ENCODE assay signal across 18 cellular contexts in the genomic region with DNA sequence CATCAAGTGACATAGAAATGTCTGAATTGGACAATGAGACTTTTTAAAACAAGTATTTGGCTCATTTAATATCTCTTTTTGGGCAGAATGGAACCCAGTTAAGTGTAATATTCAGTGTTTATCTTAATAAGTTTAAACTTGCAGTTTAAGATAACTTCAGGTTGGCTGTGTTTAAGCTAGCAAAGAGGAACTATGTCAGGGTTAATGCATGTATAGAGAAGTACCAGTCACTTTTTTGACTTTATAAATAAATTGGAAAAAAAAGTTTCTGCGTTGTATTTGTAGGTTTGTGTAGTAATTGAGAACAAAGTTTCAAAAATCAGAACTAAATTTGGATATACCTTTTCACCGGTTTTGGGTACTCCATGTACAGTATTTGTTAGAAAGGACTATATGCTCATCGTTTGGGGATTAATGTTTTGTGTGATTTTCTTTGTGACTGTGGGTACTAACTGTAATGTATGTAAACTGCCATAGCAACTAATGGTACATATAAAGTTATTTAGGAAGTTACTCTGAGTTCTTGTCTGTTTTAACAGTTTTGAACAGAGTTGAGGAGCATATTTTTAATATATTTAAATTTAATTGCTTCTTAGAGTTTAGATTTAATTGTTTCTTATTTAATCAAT. TPM values are rescaled to one million over a fixed set of nuclear protein-coding genes. Genes with fewer than 3 reads are reported as not detected.
DNase-seq lines count a peak whose midpoint lies in the region; ATAC-seq and TF ChIP-seq lines count a peak whose summit lies in the region.
"Had no signal": no experiment of that assay in that cellular context is flagged by ENCODE, and none has a peak within 500 bp of the region (broad histone marks: within the 10 kb centered on the region; RNA-seq: fewer than 3 reads in every experiment).

No MANE protein-coding gene starts in this region.

- H3K27ac Mint-ChIP-seq in neural progenitor cell: no peak overlapping the region
- H3K27ac Mint-ChIP-seq: activated T-helper 17 cell treated with anti-CD3 and anti-CD28 coated beads, Interleukin-2, amount 50 U/mL, for 72 hours; naive thymus-derived CD8-positive, alpha-beta T cell had no signal

- H3K4me3 ChIP-seq in HCT116 (replicated peaks in 1 of 2; ENCODE audit: low read depth in 1 of 2, low read length in 2 of 2) (peak overlapping the region; percentile 83 to 85), WERI-Rb-1 (ENCODE audit: low read depth, low read length) (peak overlapping the region; percentile 85; the same call in 1 of the 2 replicates), neural progenitor cell (peak overlapping the region; percentile 73)
- H3K4me3 ChIP-seq: MG63 had no signal

- H2AFZ ChIP-seq in HCT116 (ENCODE audit: low read depth, low read length, poor library complexity, severe bottlenecking): no peak overlapping the region
- no peak overlapping the region for H2AFZ ChIP-seq in neural progenitor cell (replicated peaks)

- H3K79me2 ChIP-seq in HCT116 (ENCODE audit: insufficient read depth, low read length) (peaks cover 92% of the 10 kb centered on the region), neural progenitor cell (ENCODE audit: low read depth) (peaks cover 95% of the 10 kb centered on the region)

- H4K20me1 ChIP-seq in HCT116 (ENCODE audit: insufficient read depth) (peaks cover 7% of the 10 kb centered on the region; the same call in 1 of the 2 replicates), neural progenitor cell (ENCODE audit: low read depth) (peaks cover 17% of the 10 kb centered on the region)

- H3F3A ChIP-seq in neural progenitor cell (ENCODE audit: low read depth): peaks cover 26% of the 10 kb centered on the region

- no peak for TF ChIP-seq RAD21 in HCT116 (IDR thresholded peaks at IDR 0.05; ENCODE audit: low read depth)

- H3K9me3 ChIP-seq in HCT116 (ENCODE audit: control insufficient read depth in 1 of 2, insufficient read depth in 1 of 2, low read depth in 1 of 2, low read length in 2 of 2): no peaks in the 10 kb centered on the region
- H3K9me3 ChIP-seq in WERI-Rb-1 (ENCODE audit: severe bottlenecking): no peaks in the 10 kb centered on the region
- no peaks in the 10 kb centered on the region for H3K9me3 ChIP-seq in neural progenitor cell (ENCODE audit: low read depth)
- H3K9me3 ChIP-seq: MG63 had no signal

- CTCF ChIA-PET in HCT116 (lab: Charles Lee): interaction anchor here (0.7 kb wide), 1 partner anchor 259 kb away, joined by 3 read pairs; no protein-coding TSS in a partner anchor

- no peak for TF ChIP-seq CTCF in HCT116 (IDR thresholded peaks at IDR 0.05 in 2 of 3, conservative IDR thresholded peaks at IDR 0.05 in 1 of 3; ENCODE audit: borderline replicate concordance in 1 of 3, insufficient read depth in 1 of 3, low read depth in 2 of 3, low read length in 2 of 3)
- TF ChIP-seq CTCF in WERI-Rb-1 (IDR thresholded peaks at IDR 0.05; ENCODE audit: low read depth, low read length): no peak
- TF ChIP-seq CTCF in neural progenitor cell (IDR thresholded peaks at IDR 0.05): no peak

- TF ChIP-seq POLR2A in HCT116 (IDR thresholded peaks at IDR 0.05; ENCODE audit: borderline replicate concordance, extremely low read depth, insufficient read depth, insufficient read length): no peak

- H3K27ac ChIP-seq in HCT116 (ENCODE audit: low read depth, low read length) (peak overlapping the region; percentile 100), WERI-Rb-1 (no peak overlapping the region), neural progenitor cell (no peak overlapping the region)
- H3K27ac ChIP-seq: SK-N-MC, VCaP had no signal

- H3K4me2 ChIP-seq in HCT116 (ENCODE audit: low read length) (peak overlapping the region; percentile 90), neural progenitor cell (peak overlapping the region; percentile 86)

- no peaks in the 10 kb centered on the region for H3K9me2 ChIP-seq in HCT116 (ENCODE audit: insufficient read depth)

- H3K4me3 Mint-ChIP-seq in neural progenitor cell: peak overlapping the region; percentile 73
- H3K4me3 Mint-ChIP-seq: activated T-helper 17 cell treated with anti-CD3 and anti-CD28 coated beads, Interleukin-2, amount 50 U/mL, for 72 hours; naive thymus-derived CD8-positive, alpha-beta T cell had no signal

- BruUV-seq in HCT116 (replicated peaks; lab: Mats Ljungman, UMichigan): no TSS peak

- RAD21 ChIA-PET in HCT116 (lab: Charles Lee; ENCODE audit: low non-redundant PET in 1 of 2, low total read pairs in 2 of 2, uncharacterized antibody in 2 of 2, unreplicated experiment in 2 of 2): no interaction called here

- H3K27me3 ChIP-seq in HCT116 (ENCODE audit: insufficient read depth, low read length): no peaks in the 10 kb centered on the region
- H3K27me3 ChIP-seq in WERI-Rb-1 (ENCODE audit: insufficient read depth, low read depth, severe bottlenecking): no peaks in the 10 kb centered on the region
- no peaks in the 10 kb centered on the region for H3K27me3 ChIP-seq in neural progenitor cell
- H3K27me3 ChIP-seq: MG63 had no signal

- ATAC-seq in HCT116: no peak
- no peak for ATAC-seq in HG03280 (IDR thresholded peaks at IDR 0.05; ENCODE audit: unreplicated experiment)
- ATAC-seq: activated T-helper 17 cell treated with anti-CD3 and anti-CD28 coated beads, Interleukin-2, amount 50 U/mL, for 72 hours; naive thymus-derived CD8-positive, alpha-beta T cell had no signal

- peaks cover 23% of the 10 kb centered on the region for H3K36me3 Mint-ChIP-seq in neural progenitor cell
- H3K36me3 Mint-ChIP-seq: naive thymus-derived CD8-positive, alpha-beta T cell had no signal

- intact Hi-C loops in HCT116 (cut with micrococcal nuclease): no loop called here

- H3K4me1 Mint-ChIP-seq in neural progenitor cell: peaks cover 27% of the 10 kb centered on the region

- no peak for DNase-seq in HCT116 (ENCODE audit: low read depth, low spot score)
- DNase-seq in WERI-Rb-1: no peak
- DNase-seq in fibroblast of peridontal ligament (ENCODE audit: extremely low read depth): peak; percentile 26
- DNase-seq in neural progenitor cell (ENCODE audit: low spot score): no peak
- DNase-seq in SW 1271 (lab: John Stamatoyannopoulos, UW): no peak
- DNase-seq in T1000 (lab: John Stamatoyannopoulos, UW): no peak
- no peak for DNase-seq in COR-L47 (lab: John Stamatoyannopoulos, UW)
- DNase-seq: cerebellar nuclear complex; MG63; naive thymus-derived CD8-positive, alpha-beta T cell; NCI-H187 treated with DMSO at 0.1 percent for 48 hours; NCI-H510A; substantia nigra had no signal

- peaks cover 8% of the 10 kb centered on the region for H3K27me3 Mint-ChIP-seq in neural progenitor cell (ENCODE audit: insufficient read depth, low read depth)

- H3K4me1 ChIP-seq in HCT116 (ENCODE audit: control insufficient read depth in 1 of 2, insufficient read depth in 2 of 2, low read length in 2 of 2): peaks cover 64 to 82% of the 10 kb centered on the region in 2 experiments
- peaks cover 24% of the 10 kb centered on the region for H3K4me1 ChIP-seq in neural progenitor cell

- no peaks in the 10 kb centered on the region for H3K9me3 Mint-ChIP-seq in neural progenitor cell
- H3K9me3 Mint-ChIP-seq: activated T-helper 17 cell treated with anti-CD3 and anti-CD28 coated beads, Interleukin-2, amount 50 U/mL, for 72 hours; naive thymus-derived CD8-positive, alpha-beta T cell had no signal

- peak overlapping the region; percentile 98 for H3K9ac ChIP-seq in HCT116 (ENCODE audit: low read length)
- H3K9ac ChIP-seq in neural progenitor cell: no peak overlapping the region

- POLR2A ChIA-PET in HCT116 (lab: Charles Lee): interaction anchor here (0.6 to 3.5 kb wide), 3 partner anchors 101 to 226 kb away, joined by 3 to 11 read pairs (median 3); no protein-coding TSS in a partner anchor

- peaks cover 34 to 76% of the 10 kb centered on the region in 2 experiments for H3K36me3 ChIP-seq in HCT116 (ENCODE audit: control insufficient read depth in 1 of 2, insufficient read depth in 2 of 2, low read length in 2 of 2)
- peaks cover 16% of the 10 kb centered on the region for H3K36me3 ChIP-seq in WERI-Rb-1
- peaks cover 15% of the 10 kb centered on the region for H3K36me3 ChIP-seq in neural progenitor cell
- H3K36me3 ChIP-seq: MG63 had no signal

TF ChIP-seq in HCT116, 20 proteins besides CTCF, POLR2A, EP300 and RAD21 (continues in another document):
- TF ChIP-seq JUND (IDR thresholded peaks at IDR 0.05) (no peak; the same call in 1 of the 2 replicates), SIN3A (IDR thresholded peaks at IDR 0.05; ENCODE audit: low read depth) (no peak), TCF7L2 (IDR thresholded peaks at IDR 0.05; ENCODE audit: borderline replicate concordance, extremely low read depth, insufficient read depth, insufficient read length) (no peak), EGR1 (IDR thresholded peaks at IDR 0.05; ENCODE audit: low read depth) (no peak), CEBPB (IDR thresholded peaks at IDR 0.05; ENCODE audit: low read depth) (no peak), SRF (IDR thresholded peaks at IDR 0.05; ENCODE audit: low read depth) (no peak), SP1 (IDR thresholded peaks at IDR 0.05; ENCODE audit: low read depth) (no peak), POLR2AphosphoS5 (IDR thresholded peaks at IDR 0.05; ENCODE audit: low read depth, low read length) (no peak)
- TF ChIP-seq, protein P1, sequence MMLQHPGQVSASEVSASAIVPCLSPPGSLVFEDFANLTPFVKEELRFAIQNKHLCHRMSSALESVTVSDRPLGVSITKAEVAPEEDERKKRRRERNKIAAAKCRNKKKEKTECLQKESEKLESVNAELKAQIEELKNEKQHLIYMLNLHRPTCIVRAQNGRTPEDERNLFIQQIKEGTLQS (IDR thresholded peaks at IDR 0.05): no peak

RNA-seq across cellular contexts. Expression of a gene that starts 4.5 kb away (rescaled TPM):
- total RNA-seq in HCT116 (2021; ENCODE audit: unreplicated experiment): 215 TPM
- 53.9 and 72.1 TPM in 2 replicates for polyA plus RNA-seq in HCT116 (2012)
- 136 and 200 TPM in 2 replicates for total RNA-seq in neural progenitor cell (ENCODE audit: low replicate concordance)
- total RNA-seq: activated T-helper 17 cell treated with anti-CD3 and anti-CD28 coated beads, Interleukin-2, amount 50 U/mL, for 72 hours; naive thymus-derived CD8-positive, alpha-beta T cell had no signal
- polyA plus RNA-seq: liver; naive thymus-derived CD8-positive, alpha-beta T cell had no signal
